7 cellular contexts compared by ENCODE assay signal in genomic region chr1:25232027-25232865, GRCh38. TPM values are rescaled to one million over a fixed set of nuclear protein-coding genes. Genes with fewer than 3 reads are reported as not detected.
DNase-seq lines count a peak whose midpoint lies in the region; ATAC-seq, FAIRE-seq and TF ChIP-seq lines count a peak whose summit lies in the region.

SYF2 (minus strand) TSS chr1:25232502; CDS start chr1:25232467, 35 bp downstream.

- no peaks in the 10 kb centered on the region for H3K27me3 ChIP-seq in iPS DF 6.9 (ENCODE audit: control insufficient read depth, insufficient read depth, low read length)
- no peaks in the 10 kb centered on the region for H3K27me3 ChIP-seq in gastrocnemius medialis

- TF ChIP-seq POLR2A in GM18526 (IDR thresholded peaks at IDR 0.05; ENCODE audit: extremely low read depth, insufficient read length): peak; percentile 63
- TF ChIP-seq POLR2A in gastrocnemius medialis (IDR thresholded peaks at IDR 0.05): peak; percentile 81 to 85

- in situ Hi-C loops in gastrocnemius medialis (cut with MboI; ENCODE audit: low sequenced_read_pairs in 4 of 4): no loop called here

- peaks cover 50% of the 10 kb centered on the region for H3K36me3 Mint-ChIP-seq in brain

- ATAC-seq in HG03066 (IDR thresholded peaks at IDR 0.05; ENCODE audit: low read depth, unreplicated experiment): peak; percentile 79
- ATAC-seq in gastrocnemius medialis: peak; percentile 84 to 90

- H3K36me3 ChIP-seq in iPS DF 6.9 (ENCODE audit: control insufficient read depth, insufficient read depth, low read length): no peaks in the 10 kb centered on the region
- peaks cover 0 to 39% of the 10 kb centered on the region in 2 donors for H3K36me3 ChIP-seq in gastrocnemius medialis

- DNase-seq in NCI-H2107 treated with DMSO at 0.1 percent for 48 hours (lab: John Stamatoyannopoulos, UW; ENCODE audit: unreplicated experiment) (peak; percentile 96), iPS DF 6.9 (ENCODE audit: low read depth, low spot score) (no peak), gastrocnemius medialis (peak; percentile 90 to 93)

- no peak within 1 kb of the TSS for H3K27ac Mint-ChIP-seq in brain

- intact Hi-C loops in gastrocnemius medialis (cut with DNase I; ENCODE audit: low total_unique reads): loop anchor here (1.0 to 10.0 kb wide), 4 partner anchors 15 to 590 kb away; partner anchors contain the start of genes RSRP1, SELENON, SRRM1 and TMEM50A

- no peak for TF ChIP-seq CTCF in brain (conservative IDR thresholded peaks at IDR 0.05)
- TF ChIP-seq CTCF in gastrocnemius medialis (IDR thresholded peaks at IDR 0.05 in 4 of 5, conservative IDR thresholded peaks at IDR 0.05 in 1 of 5): no peak

- no peaks in the 10 kb centered on the region for H3K4me1 ChIP-seq in iPS DF 6.9 (ENCODE audit: control insufficient read depth, insufficient read depth, low read length)
- H3K4me1 ChIP-seq in gastrocnemius medialis: peaks cover 35 to 43% of the 10 kb centered on the region in 2 donors

- no CpG with 5 or more reads among the region's 54 CpGs for WGBS in iPS DF 6.9 (ENCODE audit: insufficient coverage, insufficient read length)

- H3K4me3 ChIP-seq in iPS DF 6.9 (ENCODE audit: low read length) (peak within 1 kb of the TSS; percentile 87), gastrocnemius medialis (peak within 1 kb of the TSS; percentile 61 to 89 (median 78))

- H3K27ac ChIP-seq in iPS DF 6.9 (ENCODE audit: low read length) (no peak within 1 kb of the TSS), gastrocnemius medialis (peak within 1 kb of the TSS; percentile 86 to 97 (median 92))

- H3K9me3 ChIP-seq in iPS DF 6.9 (ENCODE audit: control insufficient read depth, insufficient read depth, low read length): no peaks in the 10 kb centered on the region
- no peaks in the 10 kb centered on the region for H3K9me3 ChIP-seq in gastrocnemius medialis

- H3K27me3 Mint-ChIP-seq in brain: no peaks in the 10 kb centered on the region

- no peak within 1 kb of the TSS for H3K4me3 Mint-ChIP-seq in brain

- FAIRE-seq in TTC549 (lab: Jason Lieb, UNC): peak; percentile 60

- H3K4me1 Mint-ChIP-seq in brain: peaks cover 43% of the 10 kb centered on the region

- H3K9me3 Mint-ChIP-seq in brain: no peaks in the 10 kb centered on the region

RNA-seq across cellular contexts. Expression of gene SYF2, which starts in this region (rescaled TPM):
- polyA plus RNA-seq in brain (ENCODE audit: insufficient read depth, low read depth, low replicate concordance): 64.2 TPM
- total RNA-seq in gastrocnemius medialis: 10 to 100 TPM; 49.1 to 67.4 (median 58.3) TPM
